In the genomic region with DNA sequence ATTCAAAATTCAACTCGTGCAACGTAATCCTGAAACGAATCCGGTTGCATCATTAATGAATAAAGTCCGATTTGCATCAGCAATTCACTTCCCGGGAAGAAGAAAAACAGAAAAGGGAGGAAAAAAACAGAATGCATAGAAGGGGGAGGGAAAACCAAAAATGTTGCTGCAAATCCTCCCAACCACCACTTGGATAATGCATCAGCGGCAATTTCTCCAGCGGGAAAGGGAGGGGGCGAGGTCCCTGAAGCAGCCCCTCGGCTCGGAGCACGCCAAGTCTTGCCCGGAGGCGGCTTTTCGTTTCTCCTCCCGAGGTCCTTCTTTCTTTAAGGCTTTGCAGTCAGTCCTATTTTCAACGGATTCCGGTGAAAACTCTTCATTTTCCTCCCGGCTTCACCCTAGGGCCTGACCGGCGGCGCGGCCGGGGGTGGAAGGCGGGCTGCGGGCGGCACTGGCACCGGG, we compare ENCODE assay signal across 8 cellular contexts. TPM values are rescaled to one million over a fixed set of nuclear protein-coding genes. Genes with fewer than 3 reads are reported as not detected.
DNase-seq lines count a peak whose midpoint lies in the region; ATAC-seq, FAIRE-seq and TF ChIP-seq lines count a peak whose summit lies in the region.

No MANE protein-coding gene starts in this region.

- no peaks in the 10 kb centered on the region for H3K9me3 ChIP-seq in SJCRH30 (replicated peaks)

- H3K36me3 ChIP-seq in SJCRH30 = no peaks in the 10 kb centered on the region

- ATAC-seq in left lobe of liver = peak; percentile 47
- ATAC-seq in stimulated activated naive CD8-positive, alpha-beta T cell treated with anti-CD3 and anti-CD28 coated beads, Interleukin-15, Interleukin-2, amounts not matched to agents 100 U/mL and 50 U/mL, for 24 hours = no peak
- no peak for ATAC-seq in HG02938 (IDR thresholded peaks at IDR 0.05; ENCODE audit: unreplicated experiment)

- peak; percentile 21 for DNase-seq in D721Med (ENCODE audit: insufficient read length, low spot score)
- DNase-seq in HT1080 (ENCODE audit: low read depth) = peak; percentile 69
- DNase-seq in SJCRH30 = peak; percentile 75 to 78
- DNase-seq in dedifferentiated amniotic fluid mesenchymal stem cell (ENCODE audit: extremely low spot score) = peak; percentile 76
- peak; percentile 57 for DNase-seq in left lobe of liver (ENCODE audit: low spot score)
- peak; percentile 16 for DNase-seq in stimulated activated naive CD8-positive, alpha-beta T cell treated with anti-CD3 and anti-CD28 coated beads, Interleukin-15, Interleukin-2, amounts not matched to agents 100 U/mL and 50 U/mL, for 24 hours
- no peak for DNase-seq in NOMO-1 treated with DMSO at 0.1 percent for 48 hours (lab: John Stamatoyannopoulos, UW; ENCODE audit: unreplicated experiment)

- no peak for TF ChIP-seq CTCF in D721Med (IDR thresholded peaks at IDR 0.05; ENCODE audit: insufficient read depth, missing control alignments)

- peak overlapping the region; percentile 80 for H3K27ac ChIP-seq in SJCRH30

- peak overlapping the region; percentile 83 for H3K4me3 ChIP-seq in SJCRH30

- H3K4me1 ChIP-seq in SJCRH30 = peaks cover 3% of the 10 kb centered on the region

- no peaks in the 10 kb centered on the region for H3K27me3 ChIP-seq in SJCRH30

- no peak for FAIRE-seq in D721Med (lab: Jason Lieb, UNC)

RNA-seq across cellular contexts. Expression of a gene that starts 0.7 kb away (rescaled TPM):
- total RNA-seq in HT1080 (2014; rRNA removed; shearing (Covaris generic)) = 14.2 and 14.6 TPM in 2 replicates
- 13.3 and 19.3 TPM in 2 replicates for polyA plus RNA-seq in HT1080 (2015; cell fraction: cytosol; rRNA removed)
- 22.1 and 22.8 TPM in 2 replicates for polyA plus RNA-seq in HT1080 (2015; cell fraction: nucleus; rRNA removed)
- total RNA-seq in SJCRH30 (2014; rRNA removed; shearing (Covaris generic)) = 50.8 and 57.1 TPM in 2 replicates
- total RNA-seq in left lobe of liver = 14.5 TPM
